9 cellular contexts compared by ENCODE assay signal in the genomic region with DNA sequence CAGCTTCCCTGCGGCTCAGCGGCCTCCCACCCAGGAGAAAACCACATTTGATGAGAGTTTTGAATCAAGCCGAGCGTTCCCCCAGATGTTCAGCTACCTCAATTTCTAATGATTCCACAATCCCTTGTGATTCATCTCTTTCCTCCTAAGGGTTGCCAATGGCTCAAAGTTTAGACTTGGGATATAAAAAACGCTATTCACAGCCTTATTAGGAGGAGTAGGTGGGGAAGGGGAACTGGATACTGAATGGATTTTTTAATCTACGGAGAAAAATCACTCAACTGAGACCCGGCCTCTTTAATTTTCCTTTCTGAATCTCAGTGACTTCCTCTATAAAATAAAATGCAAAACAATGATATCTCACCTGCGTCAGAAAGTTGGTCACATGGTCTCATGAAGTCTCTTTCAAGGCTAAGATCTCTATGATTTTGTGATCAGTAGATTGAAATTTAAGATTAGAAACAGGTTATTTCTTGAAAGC.
DNase-seq lines count a peak whose midpoint lies in the region; ATAC-seq, FAIRE-seq and TF ChIP-seq lines count a peak whose summit lies in the region.
"Had no signal": no experiment of that assay in that cellular context is flagged by ENCODE, and none has a peak within 500 bp of the region (broad histone marks: within the 10 kb centered on the region; RNA-seq: fewer than 3 reads in every experiment).

No MANE protein-coding gene starts in this region.

- peak overlapping the region; percentile 86 for H3K4me3 Mint-ChIP-seq in HFFc6

- TF ChIP-seq RAD21 in K562 (CRISPR knock-in tag; conservative IDR thresholded peaks at IDR 0.05 in 1 of 2, IDR thresholded peaks at IDR 0.05 in 1 of 2), result no peak

- no peak for TF ChIP-seq POLR2A in K562 (conservative IDR thresholded peaks at IDR 0.05)

- peak overlapping the region; percentile 19; the same call in 1 of the 2 replicates for H2AFZ ChIP-seq in K562 (ENCODE audit: low read depth, low read length)

- H3K27me3 Mint-ChIP-seq in HFFc6 (ENCODE audit: insufficient read depth), result no peaks in the 10 kb centered on the region; the same call in 1 of the 2 replicates

- H4K20me1 ChIP-seq in K562 (replicated peaks; ENCODE audit: control insufficient read depth, insufficient read depth, low read length), result no peaks in the 10 kb centered on the region

- WGBS in K562 (ENCODE audit: insufficient coverage, low coverage, missing lambda C conversion rate), result 48% methylated on average over 8 of the region's 8 CpGs

- H3K36me3 Mint-ChIP-seq in HFFc6 (ENCODE audit: low read depth), result no peaks in the 10 kb centered on the region

- no peak for TF ChIP-seq EP300 in K562 (IDR thresholded peaks at IDR 0.05; ENCODE audit: low read length)

- H3K27me3 ChIP-seq in K562 (ENCODE audit: control insufficient read depth in 2 of 2, insufficient read depth in 2 of 2, low read length in 2 of 2) (no peaks in the 10 kb centered on the region), iPS-20b (ENCODE audit: insufficient read depth, low read length) (peaks cover 21% of the 10 kb centered on the region), subcutaneous abdominal adipose tissue (ENCODE audit: control insufficient read depth in 5 of 5, insufficient read depth in 4 of 5, low read length in 5 of 5) (peaks cover 0 to 3% (median 0%) of the 10 kb centered on the region in 5 donors)

- peak overlapping the region; percentile 72 for H3K27ac Mint-ChIP-seq in HFFc6

- H3K9me1 ChIP-seq in K562 (ENCODE audit: control insufficient read depth, insufficient read depth, low read length), result no peaks in the 10 kb centered on the region

- H3K9ac ChIP-seq in K562 (ENCODE audit: insufficient read depth in 1 of 2, low read depth in 2 of 2, low read length in 2 of 2), result peak overlapping the region in 1 of 2 experiments; percentile 78; a peak in 1 of 4 replicates
- H3K9ac ChIP-seq in iPS-20b (ENCODE audit: low read depth, low read length), result peak overlapping the region; percentile 23; the same call in 1 of the 2 replicates
- H3K9ac ChIP-seq in subcutaneous abdominal adipose tissue (ENCODE audit: low read length in 5 of 5), result peak overlapping the region in 4 of 5 donors; percentile 17 to 78 (median 52)

- H3K9me3 Mint-ChIP-seq in HFFc6, result no peaks in the 10 kb centered on the region

- no peak for DNase-seq in HFFc6
- no peak for DNase-seq in K562 (ENCODE audit: extremely low read depth in 1 of 4, low spot score in 3 of 4)
- no peak for DNase-seq in OCI-M1 (lab: John Stamatoyannopoulos, UW)
- no peak for DNase-seq in ACHN

- CTCF ChIA-PET in K562 (lab: Yijun Ruan, JAX; ENCODE audit: low intra/inter-chr PET ratio), result interaction anchor here (1.8 kb wide), 1 partner anchor 366 kb away, joined by 12 read pairs; no protein-coding TSS in a partner anchor

- H3K36me3 ChIP-seq in K562 (ENCODE audit: control insufficient read depth, insufficient read depth, low read length) (no peaks in the 10 kb centered on the region), iPS-20b (ENCODE audit: insufficient read depth, low read depth, low read length) (no peaks in the 10 kb centered on the region), subcutaneous abdominal adipose tissue (ENCODE audit: control insufficient read depth in 5 of 5, insufficient read depth in 5 of 5, low read length in 5 of 5) (no peaks in the 10 kb centered on the region)

- peak overlapping the region; percentile 55; the same call in 1 of the 2 replicates for H3K4me2 ChIP-seq in K562 (ENCODE audit: insufficient read depth, low read length)

- no peaks in the 10 kb centered on the region for H3K79me2 ChIP-seq in K562 (ENCODE audit: control insufficient read depth, insufficient read depth, low read length)

- H3K4me1 Mint-ChIP-seq in HFFc6 (ENCODE audit: low read depth), result peaks cover 44% of the 10 kb centered on the region

- ATAC-seq in K562 (no peak), HG02642 (IDR thresholded peaks at IDR 0.05; ENCODE audit: poor library complexity, unreplicated experiment) (no peak), HG03354 (IDR thresholded peaks at IDR 0.05; ENCODE audit: poor library complexity, severe bottlenecking, unreplicated experiment) (no peak)
- ATAC-seq: HCT116 had no signal

- H3K9me3 ChIP-seq in K562 (replicated peaks; ENCODE audit: control insufficient read depth, insufficient read depth, low read depth, low read length) (no peaks in the 10 kb centered on the region; the same call in 1 of the 2 replicates), iPS-20b (ENCODE audit: insufficient read depth, low read depth, low read length) (no peaks in the 10 kb centered on the region), subcutaneous abdominal adipose tissue (ENCODE audit: control insufficient read depth in 5 of 5, low read length in 5 of 5) (no peaks in the 10 kb centered on the region)

- H3K4me1 ChIP-seq in K562 (replicated peaks in 1 of 2; ENCODE audit: control insufficient read depth in 2 of 2, insufficient read depth in 2 of 2, low read length in 2 of 2) (peaks cover 0 to 10% of the 10 kb centered on the region in 2 experiments; a peak in 4 of 5 replicates), iPS-20b (ENCODE audit: insufficient read depth, low read length) (peaks cover 28% of the 10 kb centered on the region; the same call in 1 of the 2 replicates), subcutaneous abdominal adipose tissue (ENCODE audit: control insufficient read depth in 5 of 5, insufficient read depth in 5 of 5, low read length in 5 of 5) (peaks cover 2 to 24% (median 11%) of the 10 kb centered on the region in 5 donors)

- BruUV-seq in K562 (replicated peaks; lab: Mats Ljungman, UMichigan), result no TSS peak

- intact Hi-C loops in K562 (cut with micrococcal nuclease), result loop anchor here (1.0 to 10.0 kb wide), 5 partner anchors 192 to 794 kb away; partner anchors contain the start of gene TCF4

- POLR2A ChIA-PET in K562 (lab: Yijun Ruan, JAX), result no interaction called here

- H3K4me3 ChIP-seq in K562 (peak overlapping the region; percentile 22; the same call in 1 of the 2 replicates), iPS-20b (ENCODE audit: low read length) (peak overlapping the region; percentile 77), subcutaneous abdominal adipose tissue (ENCODE audit: low read depth in 1 of 5, low read length in 5 of 5) (peak overlapping the region in 4 of 5 donors; percentile 67 to 79 (median 76))

- TF ChIP-seq CTCF in HFFc6 (IDR thresholded peaks at IDR 0.05) (no peak), K562 (IDR thresholded peaks at IDR 0.05 in 2 of 3, conservative IDR thresholded peaks at IDR 0.05 in 1 of 3; ENCODE audit: insufficient read depth in 2 of 3, low read depth in 1 of 3, low read length in 3 of 3) (no peak)

- in situ Hi-C loops in K562 (cut with MboI) (loop anchor here (25.0 kb wide), 1 partner anchor 543 kb away; no protein-coding TSS in a partner anchor), ACHN (cut with HindIII; ENCODE audit: low pct_ligation_motif_present, low pct_unique_long_range_greater_than_20kb, low sequenced_read_pairs) (no loop called here)

- no peak overlapping the region for H3K27ac ChIP-seq in K562 (ENCODE audit: extremely low read depth, low read depth, low read length)
- H3K27ac ChIP-seq in iPS-20b (ENCODE audit: low read length), result no peak overlapping the region
- H3K27ac ChIP-seq in subcutaneous abdominal adipose tissue (ENCODE audit: low read depth, low read length), result peak overlapping the region; percentile 89

- no peak for FAIRE-seq in K562 (lab: Jason Lieb, UNC)

TF ChIP-seq in K562, 482 proteins besides CTCF, POLR2A, EP300 and RAD21:
- TF ChIP-seq ZNF354B (CRISPR knock-in tag; IDR thresholded peaks at IDR 0.05), result no peak
- TF ChIP-seq ZNF24 (IDR thresholded peaks at IDR 0.05), result no peak
- no peak for TF ChIP-seq TRIM24 (IDR thresholded peaks at IDR 0.05)
- TF ChIP-seq GABPB1 (CRISPR knock-in tag; IDR thresholded peaks at IDR 0.05), result no peak
- TF ChIP-seq MXI1 (IDR thresholded peaks at IDR 0.05; ENCODE audit: low read depth, low read length), result no peak
- TF ChIP-seq SMC3 (conservative IDR thresholded peaks at IDR 0.05; ENCODE audit: insufficient read depth, low read depth, low read length), result no peak
- no peak for TF ChIP-seq RBBP5 (IDR thresholded peaks at IDR 0.05; ENCODE audit: borderline replicate concordance, insufficient read depth, low read length, poor library complexity, severe bottlenecking)
- TF ChIP-seq, protein P1, sequence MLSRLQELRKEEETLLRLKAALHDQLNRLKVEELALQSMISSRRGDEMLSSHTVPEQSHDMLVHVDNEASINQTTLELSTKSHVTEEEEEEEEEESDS (CRISPR knock-in tag; IDR thresholded peaks at IDR 0.05), result no peak
- TF ChIP-seq ZNF77 (CRISPR knock-in tag; IDR thresholded peaks at IDR 0.05), result no peak
- TF ChIP-seq SETDB1 (IDR thresholded peaks at IDR 0.05; ENCODE audit: low read length), result no peak

Comparison
In these comparisons a context has a peak if more than half of its experiments do, and no peak if none do; other contexts are left out.
1. H3K4me3 ChIP-seq: peak in every context shown above with its lines; median percentile 77 in iPS-20b; 76 in subcutaneous abdominal adipose tissue; 22 in K562.